In genomic region chr11:57643802-57644201, GRCh38 we compare ENCODE assay signal across 1 cellular context.
TF ChIP-seq lines count a peak whose summit lies in the region.

No MANE protein-coding gene starts in this region.

TF ChIP-seq in H1, 55 proteins besides CTCF, POLR2A, EP300 and RAD21:
- TF ChIP-seq CHD2 (IDR thresholded peaks at IDR 0.05; ENCODE audit: low read length) (no peak), EZH2 (IDR thresholded peaks at IDR 0.05; ENCODE audit: low read depth, low read length, severe bottlenecking) (no peak), NRF1 (IDR thresholded peaks at IDR 0.05; ENCODE audit: low read depth, low read length) (no peak), SP4 (IDR thresholded peaks at IDR 0.05; ENCODE audit: low read length) (no peak), SRF (IDR thresholded peaks at IDR 0.05; ENCODE audit: low read depth, low read length) (no peak), BCL11A (IDR thresholded peaks at IDR 0.05; ENCODE audit: low read depth in 2 of 2, low read length in 2 of 2) (no peak), KDM4A (IDR thresholded peaks at IDR 0.05; ENCODE audit: low read depth, low read length, severe bottlenecking) (no peak), KDM1A (IDR thresholded peaks at IDR 0.05; ENCODE audit: borderline replicate concordance, low read length) (no peak), RFX5 (IDR thresholded peaks at IDR 0.05; ENCODE audit: borderline replicate concordance, low read depth, low read length) (no peak), GTF2F1 (IDR thresholded peaks at IDR 0.05; ENCODE audit: borderline replicate concordance, low read depth, low read length) (no peak), RNF2 (IDR thresholded peaks at IDR 0.05; ENCODE audit: borderline replicate concordance, low read depth, low read length, missing control alignments, poor library complexity, severe bottlenecking) (no peak), TCF12 (IDR thresholded peaks at IDR 0.05; ENCODE audit: low read depth, low read length) (no peak)
